9 cellular contexts compared by ENCODE assay signal in genomic region chr11:100576044-100577021, GRCh38.
A peak's percentile ranks its signal among the peaks of the same experiment; 100 is the strongest.
DNase-seq lines count a peak whose midpoint lies in the region; ATAC-seq, FAIRE-seq and TF ChIP-seq lines count a peak whose summit lies in the region.
"Had no signal": no experiment of that assay in that cellular context is flagged by ENCODE, and none has a peak within 500 bp of the region (broad histone marks: within the 10 kb centered on the region; RNA-seq: fewer than 3 reads in every experiment).

No MANE protein-coding gene starts in this region.

- POLR2A ChIA-PET in IMR-90 (lab: Charles Lee; ENCODE audit: unreplicated experiment) (no interaction called here), Panc1 (lab: Charles Lee) (no interaction called here), H1 (lab: Charles Lee; ENCODE audit: partially characterized antibody) (no interaction called here)

- peak; percentile 73 for FAIRE-seq in H1 (lab: Jason Lieb, UNC)

- H2BK120ac ChIP-seq in IMR-90 (ENCODE audit: low read depth, low read length) (no peak overlapping the region), H1 (replicated peaks; ENCODE audit: low read depth, low read length) (no peak overlapping the region)

- CTCF ChIA-PET in IMR-90 (lab: Yijun Ruan, JAX) (interaction anchor here (0.6 to 1.9 kb wide), 16 partner anchors 17 to 834 kb away, joined by 3 to 8 read pairs (median 4); no protein-coding TSS in a partner anchor), Panc1 (lab: Charles Lee) (interaction anchor here (0.6 to 1.3 kb wide), 4 partner anchors 9 to 357 kb away, joined by 3 to 7 read pairs (median 4); no protein-coding TSS in a partner anchor), H1 (lab: Charles Lee; ENCODE audit: partially characterized antibody) (interaction anchor here (0.5 to 4.4 kb wide), 55 partner anchors 9 to 1108 kb away, joined by 3 to 45 read pairs (median 4); no protein-coding TSS in a partner anchor)

- H3K4me1 ChIP-seq in IMR-90 (ENCODE audit: control insufficient read depth, insufficient read depth, low read length) (peaks cover 6% of the 10 kb centered on the region), Panc1 (ENCODE audit: control insufficient read depth, insufficient read depth, low read length) (no peaks in the 10 kb centered on the region), H1 (replicated peaks in 1 of 4; ENCODE audit: control insufficient read depth in 3 of 4, insufficient read depth in 4 of 4, low read length in 3 of 4) (no peaks in the 10 kb centered on the region; a peak in 1 of 7 replicates)

- TF ChIP-seq EP300 in H1 (IDR thresholded peaks at IDR 0.05; ENCODE audit: borderline replicate concordance in 1 of 2, low read depth in 2 of 2, low read length in 2 of 2), result no peak

- H3K79me2 ChIP-seq in H1 (ENCODE audit: control insufficient read depth in 1 of 2, insufficient read depth in 2 of 2, low read length in 2 of 2), result no peaks in the 10 kb centered on the region

- in situ Hi-C loops in IMR-90 (cut with MboI; ENCODE audit: low sequenced_read_pairs), result loop anchor here (5.0 kb wide), 2 partner anchors 276 to 356 kb away; no protein-coding TSS in a partner anchor
- in situ Hi-C loops in Panc1 (cut with HindIII; ENCODE audit: low pct_unique_long_range_greater_than_20kb, low sequenced_read_pairs), result no loop called here

- H3K9me3 ChIP-seq in IMR-90 (ENCODE audit: control insufficient read depth, insufficient read depth, low read length) (no peaks in the 10 kb centered on the region), Panc1 (ENCODE audit: control insufficient read depth, insufficient read depth, low read depth, low read length) (no peaks in the 10 kb centered on the region), H1 (ENCODE audit: insufficient read depth in 2 of 2, low read depth in 1 of 2, low read length in 1 of 2) (no peaks in the 10 kb centered on the region)

- no peak overlapping the region for H3K4me3 Mint-ChIP-seq in mesothelial cell of epicardium
- H3K4me3 Mint-ChIP-seq: activated naive CD4-positive, alpha-beta T cell treated with anti-CD3 and anti-CD28 coated beads, Interleukin-2, amount 50 U/mL, for 24 hours had no signal

- H2AK9ac ChIP-seq in IMR-90 (replicated peaks; ENCODE audit: low read depth, low read length, poor library complexity), result no peak overlapping the region

- H4K20me1 ChIP-seq in IMR-90 (ENCODE audit: insufficient read depth, low read length), result no peaks in the 10 kb centered on the region
- H4K20me1 ChIP-seq in H1 (replicated peaks in 1 of 2; ENCODE audit: control insufficient read depth in 1 of 2, insufficient read depth in 2 of 2, low read length in 2 of 2), result no peaks in the 10 kb centered on the region

- H3K27me3 ChIP-seq in IMR-90 (ENCODE audit: control insufficient read depth, insufficient read depth, low read length) (no peaks in the 10 kb centered on the region), Panc1 (ENCODE audit: control insufficient read depth, insufficient read depth, low read length) (no peaks in the 10 kb centered on the region), H1 (replicated peaks in 1 of 4; ENCODE audit: control insufficient read depth in 3 of 4, extremely low read depth in 1 of 4, insufficient read depth in 3 of 4, low read length in 3 of 4) (no peaks in the 10 kb centered on the region)

- H3K56ac ChIP-seq in IMR-90 (ENCODE audit: extremely low read depth, insufficient read depth, low read length) (no peak overlapping the region), H1 (replicated peaks; ENCODE audit: insufficient read length, low read depth, low read length) (no peak overlapping the region)

- TF ChIP-seq POLR2A in IMR-90 (IDR thresholded peaks at IDR 0.05; ENCODE audit: low read depth, low read length), result no peak
- no peak for TF ChIP-seq POLR2A in H1 (IDR thresholded peaks at IDR 0.05; ENCODE audit: control extremely low read depth in 1 of 2, low read depth in 2 of 2, low read length in 2 of 2)

- H4K5ac ChIP-seq in IMR-90 (ENCODE audit: low read depth, low read length), result no peak overlapping the region
- no peak overlapping the region for H4K5ac ChIP-seq in H1 (ENCODE audit: insufficient read length, low read depth, low read length)

- H3K27me3 Mint-ChIP-seq in mesothelial cell of epicardium (ENCODE audit: low read depth), result peaks cover 1% of the 10 kb centered on the region

- H3K9me3 Mint-ChIP-seq in mesothelial cell of epicardium, result no peaks in the 10 kb centered on the region
- H3K9me3 Mint-ChIP-seq: activated naive CD4-positive, alpha-beta T cell treated with anti-CD3 and anti-CD28 coated beads, Interleukin-2, amount 50 U/mL, for 24 hours had no signal

- no peak overlapping the region for H4K8ac ChIP-seq in IMR-90 (ENCODE audit: low read depth in 2 of 2, low read length in 2 of 2)
- no peak overlapping the region for H4K8ac ChIP-seq in H1 (ENCODE audit: extremely low read depth, insufficient read depth, low read length)

- peak; percentile 21 for DNase-seq in GM12864 (ENCODE audit: low read depth)
- peak; percentile 73 for DNase-seq in IMR-90
- DNase-seq in Panc1 (ENCODE audit: low read depth, low spot score), result peak; percentile 20
- no peak for DNase-seq in H1 (ENCODE audit: low read depth in 1 of 2, low spot score in 2 of 2)
- no peak for DNase-seq in mesothelial cell of epicardium (ENCODE audit: low spot score in 2 of 2, unreplicated experiment in 2 of 2)
- DNase-seq in occipital lobe (lab: John Stamatoyannopoulos, UW), result no peak
- no peak for DNase-seq in ecto neural progenitor cell (ENCODE audit: low spot score)

- H3K9me1 ChIP-seq in IMR-90 (ENCODE audit: insufficient read depth, low read length), result peaks cover 7% of the 10 kb centered on the region; the same call in 1 of the 2 replicates

- dilution Hi-C loops in IMR-90 (cut with HindIII; ENCODE audit: low sequenced_read_pairs, unreplicated experiment), result no loop called here

- no peak overlapping the region for H2BK5ac ChIP-seq in IMR-90 (ENCODE audit: low read depth, low read length, poor library complexity, severe bottlenecking)
- H2BK5ac ChIP-seq in H1 (ENCODE audit: low read depth, low read length), result no peak overlapping the region

- H2AK5ac ChIP-seq in IMR-90 (ENCODE audit: low read depth, low read length) (no peak overlapping the region), H1 (ENCODE audit: low read depth, low read length) (no peak overlapping the region)

- H3K36me3 ChIP-seq in IMR-90 (ENCODE audit: control insufficient read depth, insufficient read depth, low read length) (no peaks in the 10 kb centered on the region), Panc1 (ENCODE audit: control insufficient read depth, insufficient read depth, low read length) (no peaks in the 10 kb centered on the region), H1 (ENCODE audit: control insufficient read depth in 2 of 4, insufficient read depth in 4 of 4, low read length in 3 of 4) (no peaks in the 10 kb centered on the region)

- BruUV-seq in IMR-90 (replicated peaks; lab: Mats Ljungman, UMichigan) (no TSS peak), Panc1 (replicated peaks; lab: Mats Ljungman, UMichigan) (no TSS peak)

- TF ChIP-seq CTCF in GM12864 (IDR thresholded peaks at IDR 0.05; ENCODE audit: low read depth, low read length, missing control alignments) (peak; percentile 64), IMR-90 (conservative IDR thresholded peaks at IDR 0.05; ENCODE audit: low read depth, low read length) (peak; percentile 93), Panc1 (IDR thresholded peaks at IDR 0.05) (peak; percentile 79; the same call in 1 of the 2 replicates), H1 (IDR thresholded peaks at IDR 0.05; ENCODE audit: control extremely low read depth in 1 of 3, insufficient read depth in 1 of 3, low read depth in 1 of 3, low read length in 3 of 3) (peak in 2 of 3 experiments; percentile 57 to 66; a peak in 2 of 4 replicates), mesothelial cell of epicardium (IDR thresholded peaks at IDR 0.05; ENCODE audit: unreplicated experiment) (peak; percentile 77)

- H3K79me1 ChIP-seq in IMR-90 (ENCODE audit: low read depth in 1 of 2, low read length in 2 of 2) (no peaks in the 10 kb centered on the region), H1 (ENCODE audit: low read depth, low read length) (no peaks in the 10 kb centered on the region)

- H3K4me3 ChIP-seq in GM12864 (ENCODE audit: low read depth, low read length) (no peak overlapping the region), IMR-90 (ENCODE audit: insufficient read depth, low read depth, low read length) (no peak overlapping the region), Panc1 (ENCODE audit: low read depth in 2 of 2, low read length in 2 of 2) (no peak overlapping the region), H1 (ENCODE audit: extremely low read depth in 1 of 4, insufficient read depth in 2 of 4, low read depth in 3 of 4, low read length in 4 of 4) (no peak overlapping the region)

- ATAC-seq in GM21529 (IDR thresholded peaks at IDR 0.05; ENCODE audit: unreplicated experiment) (peak; percentile 85), IMR-90 (ENCODE audit: low read depth) (peak; percentile 79), Panc1 (peak; percentile 87)

- TF ChIP-seq RAD21 in IMR-90 (IDR thresholded peaks at IDR 0.05; ENCODE audit: low read length), result peak; percentile 98
- TF ChIP-seq RAD21 in H1 (IDR thresholded peaks at IDR 0.05 in 1 of 2, conservative IDR thresholded peaks at IDR 0.05 in 1 of 2; ENCODE audit: low read depth in 2 of 2, low read length in 2 of 2), result peak; percentile 93 to 97

- H2AFZ ChIP-seq in IMR-90 (replicated peaks; ENCODE audit: low read length, poor library complexity) (no peak overlapping the region), H1 (ENCODE audit: low read length) (no peak overlapping the region)

- no peaks in the 10 kb centered on the region for H3K36me3 Mint-ChIP-seq in mesothelial cell of epicardium
- H3K36me3 Mint-ChIP-seq: activated naive CD4-positive, alpha-beta T cell treated with anti-CD3 and anti-CD28 coated beads, Interleukin-2, amount 50 U/mL, for 24 hours had no signal

- no peak overlapping the region for H2BK12ac ChIP-seq in H1 (ENCODE audit: low read depth, low read length)

- H3K18ac ChIP-seq in IMR-90 (ENCODE audit: low read depth, low read length) (no peak overlapping the region), H1 (ENCODE audit: extremely low read depth, low read length) (no peak overlapping the region)

- H4K91ac ChIP-seq in IMR-90 (ENCODE audit: insufficient read depth, low read depth, low read length), result no peak overlapping the region
- H4K91ac ChIP-seq in H1 (replicated peaks; ENCODE audit: insufficient read length, low read length), result no peak overlapping the region

- H2BK20ac ChIP-seq in IMR-90 (ENCODE audit: low read depth, low read length), result no peak overlapping the region
- no peak overlapping the region for H2BK20ac ChIP-seq in H1 (ENCODE audit: low read length)

- H2BK15ac ChIP-seq in IMR-90 (ENCODE audit: low read depth, low read length), result no peak overlapping the region
- no peak overlapping the region for H2BK15ac ChIP-seq in H1 (ENCODE audit: low read length)

- H3K27ac Mint-ChIP-seq in mesothelial cell of epicardium, result no peak overlapping the region
- H3K27ac Mint-ChIP-seq: activated naive CD4-positive, alpha-beta T cell treated with anti-CD3 and anti-CD28 coated beads, Interleukin-2, amount 50 U/mL, for 24 hours had no signal

- no peak overlapping the region for H3K9ac ChIP-seq in IMR-90 (ENCODE audit: low read depth, low read length)
- no peak overlapping the region for H3K9ac ChIP-seq in H1 (replicated peaks in 1 of 4; ENCODE audit: extremely low read depth in 1 of 4, low read depth in 3 of 4, low read length in 3 of 4)

- no peaks in the 10 kb centered on the region for H3K23me2 ChIP-seq in H1 (ENCODE audit: low read depth, low read length)

- no peak overlapping the region for H3K23ac ChIP-seq in IMR-90 (ENCODE audit: low read depth, low read length)
- no peak overlapping the region for H3K23ac ChIP-seq in H1 (ENCODE audit: insufficient read length)

- H3K4me2 ChIP-seq in IMR-90 (ENCODE audit: low read depth, low read length), result no peak overlapping the region
- H3K4me2 ChIP-seq in H1 (ENCODE audit: insufficient read depth in 1 of 2, low read depth in 2 of 2, low read length in 2 of 2), result no peak overlapping the region

- WGBS in IMR-90 (ENCODE audit: extremely low coverage in 2 of 2, insufficient read length in 1 of 2), 2 experiments, result no CpG with 5 or more reads among the region's 6 CpGs
- 56% methylated on average over 6 of the region's 6 CpGs; no CpG with 5 or more reads in 1 of the 2 experiments for WGBS in H1 (ENCODE audit: extremely low coverage in 1 of 2, insufficient coverage in 1 of 2, insufficient read length in 1 of 2, insufficient replicate concordance in 2 of 2, low coverage in 1 of 2, low lambda C conversion rate in 2 of 2, missing lambda C conversion rate in 1 of 2), 2 experiments

- peaks cover 2% of the 10 kb centered on the region for H3K4me1 Mint-ChIP-seq in mesothelial cell of epicardium
- H3K4me1 Mint-ChIP-seq: activated naive CD4-positive, alpha-beta T cell treated with anti-CD3 and anti-CD28 coated beads, Interleukin-2, amount 50 U/mL, for 24 hours had no signal

- H3K4ac ChIP-seq in IMR-90 (ENCODE audit: low read depth, low read length) (no peak overlapping the region), H1 (replicated peaks; ENCODE audit: insufficient read length, low read depth, low read length) (no peak overlapping the region)

- intact Hi-C loops in IMR-90 (cut with micrococcal nuclease), result loop anchor here (1.0 to 10.0 kb wide), 5 partner anchors 106 to 834 kb away; partner anchors contain the start of gene PGR
- intact Hi-C loops in Panc1 (cut with micrococcal nuclease; ENCODE audit: unreplicated experiment), result loop anchor here (1.0 to 10.0 kb wide), 3 partner anchors 279 to 822 kb away; no protein-coding TSS in a partner anchor

- H3K14ac ChIP-seq in IMR-90 (replicated peaks; ENCODE audit: low read depth, low read length), result no peak overlapping the region
- no peak overlapping the region for H3K14ac ChIP-seq in H1 (ENCODE audit: insufficient read length)

- H3K27ac ChIP-seq in IMR-90 (ENCODE audit: insufficient read depth, low read length), result no peak overlapping the region
- no peak overlapping the region for H3K27ac ChIP-seq in Panc1 (ENCODE audit: low read length)
- no peak overlapping the region for H3K27ac ChIP-seq in H1 (ENCODE audit: low read depth, low read length)

Comparison
In these comparisons a context has a peak if more than half of its experiments do, and no peak if none do; other contexts are left out.
1. DNase-seq: peak in GM12864 (single experiment), IMR-90 (single experiment) and Panc1 (single experiment); none in H1 (0 of 2), mesothelial cell of epicardium (0 of 2), occipital lobe (single experiment) and ecto neural progenitor cell (single experiment).
2. Peak in every context shown above with its lines, with median percentiles within 50 percentile points of each other: CTCF ChIP-seq and ATAC-seq.